21 cellular contexts compared by ENCODE assay signal in genomic region chr12:128743911-128744310, GRCh38.
"Had no signal": no experiment of that assay in that cellular context is flagged by ENCODE, and none has a peak within 500 bp of the region (broad histone marks: within the 10 kb centered on the region; RNA-seq: fewer than 3 reads in every experiment).

No MANE protein-coding gene starts in this region.

- DNase-seq: endodermal cell; erythroblast; foreskin melanocyte; head of caudate nucleus; hippocampal formation; kidney glomerular epithelial cell; mesendoderm; naive thymus-derived CD4-positive, alpha-beta T cell; occipital lobe; pancreas; right cardiac atrium; small intestine; stimulated activated CD4-positive, alpha-beta T cell treated with anti-CD3 and anti-CD28 coated beads, Interleukin-12 subunit alpha, Interleukin-12 subunit beta, amount 100 ng/mL, for 4 hours; stimulated activated naive CD8-positive, alpha-beta T cell treated with anti-CD3 and anti-CD28 coated beads, Interleukin-15, Interleukin-2, amounts not matched to agents 100 U/mL and 50 U/mL, for 24 hours; tibial artery; upper lobe of left lung; uterus had no signal

- H3K4me3 ChIP-seq: pancreas, suprapubic skin, tibial artery, upper lobe of left lung, uterus had no signal

- H3K27ac Mint-ChIP-seq: dendritic cell treated with granulocyte-macrophage colony-stimulating factor and Interleukin-4, amounts not matched to agents 40 ng/mL and 50 ng/mL, for 4 days; endodermal cell; naive thymus-derived CD4-positive, alpha-beta T cell; progenitor cell of endocrine pancreas had no signal

- ATAC-seq: naive thymus-derived CD4-positive, alpha-beta T cell; pancreas; right cardiac atrium; stimulated activated naive CD8-positive, alpha-beta T cell treated with anti-CD3 and anti-CD28 coated beads, Interleukin-15, Interleukin-2, amounts not matched to agents 100 U/mL and 50 U/mL, for 24 hours had no signal

- H3K9me3 Mint-ChIP-seq: dendritic cell treated with granulocyte-macrophage colony-stimulating factor and Interleukin-4, amounts not matched to agents 40 ng/mL and 50 ng/mL, for 4 days had no signal

- H3K27ac ChIP-seq: pancreas, suprapubic skin, tibial artery, upper lobe of left lung, uterus had no signal

- H3K36me3 ChIP-seq: pancreas, suprapubic skin, tibial artery, upper lobe of left lung, uterus had no signal

- H3K27me3 ChIP-seq: uterus had no signal

- H3K4me1 ChIP-seq: pancreas, suprapubic skin, tibial artery, upper lobe of left lung, uterus had no signal

- H3K9me3 ChIP-seq: pancreas, uterus had no signal

- H3K4me3 Mint-ChIP-seq: dendritic cell treated with granulocyte-macrophage colony-stimulating factor and Interleukin-4, amounts not matched to agents 40 ng/mL and 50 ng/mL, for 4 days; endodermal cell; naive thymus-derived CD4-positive, alpha-beta T cell; neural crest cell had no signal

- H3K4me1 Mint-ChIP-seq: endodermal cell had no signal
